In genomic region chr13:27508802-27509201, GRCh38 we compare ENCODE assay signal across 22 cellular contexts. TPM values are rescaled to one million over a fixed set of nuclear protein-coding genes. Genes with fewer than 3 reads are reported as not detected.
A peak's percentile ranks its signal among the peaks of the same experiment; 100 is the strongest.
DNase-seq lines count a peak whose midpoint lies in the region; FAIRE-seq and TF ChIP-seq lines count a peak whose summit lies in the region.
"Had no signal": no experiment of that assay in that cellular context is flagged by ENCODE, and none has a peak within 500 bp of the region (broad histone marks: within the 10 kb centered on the region; RNA-seq: fewer than 3 reads in every experiment).

No MANE protein-coding gene starts in this region.

- no peak overlapping the region for H2BK15ac ChIP-seq in mesenchymal stem cell (ENCODE audit: low read depth, poor library complexity, severe bottlenecking)

- H3K4me2 ChIP-seq in mesenchymal stem cell (ENCODE audit: low read length, poor library complexity, severe bottlenecking) = no peak overlapping the region
- H3K4me2 ChIP-seq: BLaER1 had no signal

- DNase-seq in NCI-H748 (lab: John Stamatoyannopoulos, UW; ENCODE audit: unreplicated experiment) (peak; percentile 41), NCI-H748 treated with DMSO at 0.1 percent for 48 hours (lab: John Stamatoyannopoulos, UW) (no peak), bronchial epithelial cell (ENCODE audit: low read depth) (no peak), mesenchymal stem cell (no peak), nucleus accumbens (lab: John Stamatoyannopoulos, UW) (no peak)
- DNase-seq in activated T-cell treated with anti-CD3 and anti-CD28 coated beads, Interleukin-2, amount 50 U/mL, for 24 hours = no peak
- DNase-seq: Caco-2; CD4-positive, CD25-positive, alpha-beta regulatory T cell; CD8-positive, alpha-beta T cell; DMS153; DND-41; GM23248; H7; HCEC 1CT had no signal

- no peak overlapping the region for H2AFZ ChIP-seq in mesenchymal stem cell (ENCODE audit: low read depth, low read length)
- H2AFZ ChIP-seq: GM23248 had no signal

- no peak overlapping the region for H3K23ac ChIP-seq in mesenchymal stem cell (ENCODE audit: low read length in 2 of 2)

- no peak overlapping the region for H3K4ac ChIP-seq in mesenchymal stem cell (ENCODE audit: low read depth in 1 of 2, low read length in 2 of 2)

- H3K27ac ChIP-seq in mesenchymal stem cell (ENCODE audit: low read length, poor library complexity, severe bottlenecking) = no peak overlapping the region
- H3K27ac ChIP-seq: 22Rv1, BLaER1, C4-2B, GM23248 had no signal

- peak overlapping the region; percentile 35 for H4K91ac ChIP-seq in mesenchymal stem cell (ENCODE audit: low read length)

- no peak overlapping the region for H3K4me3 Mint-ChIP-seq in activated T-cell treated with anti-CD3 and anti-CD28 coated beads, Interleukin-2, amount 50 U/mL, for 24 hours
- H3K4me3 Mint-ChIP-seq: B cell; CD4-positive, CD25-positive, alpha-beta regulatory T cell; CD8-positive, alpha-beta T cell had no signal

- no peaks in the 10 kb centered on the region for H3K36me3 ChIP-seq in bronchial epithelial cell (ENCODE audit: control insufficient read depth, insufficient read depth, low read length)
- H3K36me3 ChIP-seq in mesenchymal stem cell (ENCODE audit: control insufficient read depth in 1 of 2, insufficient read depth in 2 of 2, low read depth in 1 of 2, low read length in 2 of 2) = no peaks in the 10 kb centered on the region
- H3K36me3 ChIP-seq: BLaER1 had no signal

- FAIRE-seq in bronchial epithelial cell (lab: Jason Lieb, UNC) = peak; percentile 70
- FAIRE-seq: A204.1, G401.6, GM12892, H1 had no signal

- H3K27me3 ChIP-seq in bronchial epithelial cell (ENCODE audit: control insufficient read depth, insufficient read depth, low read length) (no peaks in the 10 kb centered on the region), mesenchymal stem cell (ENCODE audit: control insufficient read depth in 1 of 2, insufficient read depth in 1 of 2, low read length in 2 of 2) (peaks cover 15 to 28% of the 10 kb centered on the region in 2 experiments)
- H3K27me3 ChIP-seq: BLaER1 had no signal

- 88% methylated on average over 9 of the region's 9 CpGs for WGBS in mesenchymal stem cell

- no peak overlapping the region for H4K8ac ChIP-seq in mesenchymal stem cell (ENCODE audit: low read length)

- no peak overlapping the region for H2BK120ac ChIP-seq in mesenchymal stem cell (ENCODE audit: low read depth, low read length)

- H3K4me1 ChIP-seq in mesenchymal stem cell (ENCODE audit: control insufficient read depth, insufficient read depth, low read depth, low read length) = no peaks in the 10 kb centered on the region
- H3K4me1 ChIP-seq: BLaER1, Caco-2 had no signal

- TF ChIP-seq CTCF in bronchial epithelial cell (IDR thresholded peaks at IDR 0.05; ENCODE audit: insufficient read depth, low read length, severe bottlenecking) = no peak

- H3K14ac ChIP-seq in mesenchymal stem cell (ENCODE audit: low read length in 2 of 2) = no peak overlapping the region

- H3K4me3 ChIP-seq in bronchial epithelial cell (ENCODE audit: low read depth, low read length) = no peak overlapping the region
- no peak overlapping the region for H3K4me3 ChIP-seq in mesenchymal stem cell (ENCODE audit: insufficient read depth in 1 of 2, low read depth in 1 of 2, low read length in 2 of 2)
- H3K4me3 ChIP-seq: BLaER1, GM23248 had no signal

- no peak overlapping the region for H3K9ac ChIP-seq in mesenchymal stem cell (ENCODE audit: low read length)
- H3K9ac ChIP-seq: BLaER1, GM23248 had no signal

- no peaks in the 10 kb centered on the region for H3K79me1 ChIP-seq in mesenchymal stem cell (replicated peaks; ENCODE audit: low read length, poor library complexity, severe bottlenecking)

- no peaks in the 10 kb centered on the region for H3K9me3 Mint-ChIP-seq in activated T-cell treated with anti-CD3 and anti-CD28 coated beads, Interleukin-2, amount 50 U/mL, for 24 hours
- H3K9me3 Mint-ChIP-seq: CD8-positive, alpha-beta T cell had no signal

- H2AK5ac ChIP-seq in mesenchymal stem cell (ENCODE audit: low read length, severe bottlenecking) = no peak overlapping the region

- no peaks in the 10 kb centered on the region for H3K4me1 Mint-ChIP-seq in activated T-cell treated with anti-CD3 and anti-CD28 coated beads, Interleukin-2, amount 50 U/mL, for 24 hours (ENCODE audit: low read depth)
- H3K4me1 Mint-ChIP-seq: CD4-positive, CD25-positive, alpha-beta regulatory T cell had no signal

- no peaks in the 10 kb centered on the region for H3K36me3 Mint-ChIP-seq in activated T-cell treated with anti-CD3 and anti-CD28 coated beads, Interleukin-2, amount 50 U/mL, for 24 hours (ENCODE audit: low read depth)
- H3K36me3 Mint-ChIP-seq: CD8-positive, alpha-beta T cell had no signal

- H3K9me3 ChIP-seq in mesenchymal stem cell (ENCODE audit: control insufficient read depth, low read length) = no peaks in the 10 kb centered on the region
- H3K9me3 ChIP-seq: BLaER1, Caco-2 had no signal

- H3K27ac Mint-ChIP-seq in activated T-cell treated with anti-CD3 and anti-CD28 coated beads, Interleukin-2, amount 50 U/mL, for 24 hours = no peak overlapping the region
- H3K27ac Mint-ChIP-seq: B cell; CD4-positive, CD25-positive, alpha-beta regulatory T cell; CD8-positive, alpha-beta T cell had no signal

- H3K27me3 Mint-ChIP-seq in activated T-cell treated with anti-CD3 and anti-CD28 coated beads, Interleukin-2, amount 50 U/mL, for 24 hours = peaks cover 6% of the 10 kb centered on the region

- H3K18ac ChIP-seq in mesenchymal stem cell (ENCODE audit: low read depth in 1 of 2, low read length in 2 of 2) = no peak overlapping the region

- H2BK5ac ChIP-seq in mesenchymal stem cell (ENCODE audit: low read depth, low read length, poor library complexity, severe bottlenecking) = no peak overlapping the region

- no peak overlapping the region for H2BK12ac ChIP-seq in mesenchymal stem cell (ENCODE audit: low read length in 2 of 2)

RNA-seq across cellular contexts. Expression of gene MTIF3, which starts 58.4 kb away (rescaled TPM):
- total RNA-seq in bronchial epithelial cell = 30.5 and 48.9 TPM in 2 replicates
- 104 TPM for polyA plus RNA-seq in mesenchymal stem cell (2013, experiment 1 of 2)
- polyA plus RNA-seq in mesenchymal stem cell (2013, experiment 2 of 2) = 101 TPM
